ENCODE assay signal across 22 cellular contexts in the genomic region with DNA sequence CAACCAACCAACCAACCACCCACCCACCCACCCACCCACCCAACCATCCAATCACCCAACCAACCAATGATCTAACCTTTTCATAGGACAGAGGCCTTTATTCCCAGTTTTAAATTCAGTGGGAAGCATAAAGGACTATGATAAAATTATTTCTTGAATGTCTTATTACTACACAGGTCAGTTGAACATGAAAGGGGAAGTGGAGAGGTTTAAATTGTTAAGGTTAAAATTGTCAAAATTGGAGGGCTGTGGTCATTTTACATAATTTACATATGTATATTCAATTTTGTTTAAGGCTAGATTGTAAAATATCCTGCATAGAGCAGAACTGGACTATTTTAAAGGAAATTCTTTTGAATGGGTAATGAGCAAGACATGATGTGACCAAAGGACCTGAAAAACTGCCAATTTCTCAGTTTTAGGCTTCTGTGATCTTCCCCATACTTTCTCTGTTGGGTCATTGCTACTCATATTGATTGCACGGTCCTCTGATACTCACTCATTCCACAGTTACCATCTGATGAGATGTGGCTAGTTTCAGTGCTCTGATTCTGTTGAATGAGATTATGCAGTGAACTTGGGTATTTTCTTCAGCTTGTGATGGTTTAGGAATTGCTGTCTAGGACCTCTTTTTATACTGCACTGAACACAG.
A peak's percentile ranks its signal among the peaks of the same experiment; 100 is the strongest.
DNase-seq lines count a peak whose midpoint lies in the region; ATAC-seq, FAIRE-seq and TF ChIP-seq lines count a peak whose summit lies in the region.
"Had no signal": no experiment of that assay in that cellular context is flagged by ENCODE, and none has a peak within 500 bp of the region (broad histone marks: within the 10 kb centered on the region; RNA-seq: fewer than 3 reads in every experiment).

No MANE protein-coding gene starts in this region.

- no TSS peak for BruUV-seq in IMR-90 (replicated peaks; lab: Mats Ljungman, UMichigan)
- no TSS peak for BruUV-seq in MCF 10A (replicated peaks; lab: Mats Ljungman, UMichigan)

- DNase-seq in EH (ENCODE audit: low read depth) = peak; percentile 6
- DNase-seq in GM12891 (ENCODE audit: insufficient read length, low spot score) = no peak
- DNase-seq in IMR-90 = peak; percentile 24
- peak; percentile 55 to 83 for DNase-seq in foreskin fibroblast
- no peak for DNase-seq in MCF 10A (ENCODE audit: unreplicated experiment)
- DNase-seq in left ventricle myocardium inferior = no peak
- DNase-seq: adrenal gland; BE2C; Caco-2; dermis blood vessel endothelial cell; gastrocnemius medialis; kidney glomerular epithelial cell; naive B cell; NCI-H1048; PC-9; right cardiac atrium; SIG-M5; stimulated activated CD4-positive, alpha-beta T cell treated with anti-CD3 and anti-CD28 coated beads, Interleukin-15, amount 100 ng/mL, for 24 hours; tibial artery had no signal

- H3K4me3 ChIP-seq in IMR-90 (ENCODE audit: insufficient read depth, low read depth, low read length) (no peak overlapping the region), foreskin fibroblast (ENCODE audit: low read depth in 1 of 2, low read length in 2 of 2) (no peak overlapping the region), left ventricle myocardium inferior (no peak overlapping the region)
- H3K4me3 ChIP-seq: adrenal gland, gastrocnemius medialis, PC-9, tibial artery had no signal

- H3K4me1 ChIP-seq in IMR-90 (ENCODE audit: control insufficient read depth, insufficient read depth, low read length) (no peaks in the 10 kb centered on the region), left ventricle myocardium inferior (peaks cover 52% of the 10 kb centered on the region)
- H3K4me1 ChIP-seq: BE2C, Caco-2 had no signal

- no peak overlapping the region for H3K4me3 Mint-ChIP-seq in MCF 10A (ENCODE audit: unreplicated experiment)
- H3K4me3 Mint-ChIP-seq: memory B cell, naive B cell had no signal

- TF ChIP-seq RAD21 in IMR-90 (IDR thresholded peaks at IDR 0.05; ENCODE audit: low read length) = no peak

- H2BK120ac ChIP-seq in IMR-90 (ENCODE audit: low read depth, low read length) = no peak overlapping the region

- no peaks in the 10 kb centered on the region for H3K36me3 Mint-ChIP-seq in MCF 10A (ENCODE audit: insufficient read depth, unreplicated experiment)
- H3K36me3 Mint-ChIP-seq: memory B cell, naive B cell had no signal

- whole genome bisulfite sequencing in IMR-90 (ENCODE audit: extremely low coverage in 2 of 2, insufficient read length in 1 of 2), 2 experiments = no CpG with 5 or more reads among the region's 1 CpG

- H3K27me3 ChIP-seq in IMR-90 (ENCODE audit: control insufficient read depth, insufficient read depth, low read length) (no peaks in the 10 kb centered on the region), left ventricle myocardium inferior (ENCODE audit: low read depth) (no peaks in the 10 kb centered on the region)
- H3K27me3 ChIP-seq: adrenal gland, BE2C, gastrocnemius medialis, tibial artery had no signal

- no peak overlapping the region for H2AK9ac ChIP-seq in IMR-90 (replicated peaks; ENCODE audit: low read depth, low read length, poor library complexity)

- no peaks in the 10 kb centered on the region for H4K20me1 ChIP-seq in IMR-90 (ENCODE audit: insufficient read depth, low read length)

- no peak overlapping the region for H3K4me2 ChIP-seq in IMR-90 (ENCODE audit: low read depth, low read length)
- H3K4me2 ChIP-seq: PC-9 had no signal

- no peak overlapping the region for H3K27ac ChIP-seq in IMR-90 (ENCODE audit: insufficient read depth, low read length)
- no peak overlapping the region for H3K27ac ChIP-seq in left ventricle myocardium inferior (replicated peaks)
- H3K27ac ChIP-seq: adrenal gland, gastrocnemius medialis, PC-9, tibial artery had no signal

- TF ChIP-seq CTCF in IMR-90 (conservative IDR thresholded peaks at IDR 0.05; ENCODE audit: low read depth, low read length) (no peak), foreskin fibroblast (IDR thresholded peaks at IDR 0.05; ENCODE audit: low read depth, low read length) (no peak), MCF 10A (IDR thresholded peaks at IDR 0.05; ENCODE audit: unreplicated experiment) (no peak), left ventricle myocardium inferior (IDR thresholded peaks at IDR 0.05; ENCODE audit: borderline replicate concordance) (no peak)

- TF ChIP-seq POLR2A in GM12891 (IDR thresholded peaks at IDR 0.05; ENCODE audit: low read depth, low read length) = no peak
- no peak for TF ChIP-seq POLR2A in IMR-90 (IDR thresholded peaks at IDR 0.05; ENCODE audit: low read depth, low read length)

- H3K9me3 ChIP-seq in IMR-90 (ENCODE audit: control insufficient read depth, insufficient read depth, low read length) (no peaks in the 10 kb centered on the region), left ventricle myocardium inferior (replicated peaks) (no peaks in the 10 kb centered on the region)
- H3K9me3 ChIP-seq: adrenal gland, BE2C, Caco-2, gastrocnemius medialis, tibial artery had no signal

- H3K36me3 ChIP-seq in IMR-90 (ENCODE audit: control insufficient read depth, insufficient read depth, low read length) (no peaks in the 10 kb centered on the region), left ventricle myocardium inferior (no peaks in the 10 kb centered on the region)
- H3K36me3 ChIP-seq: adrenal gland, BE2C, gastrocnemius medialis, tibial artery had no signal

- H3K9me1 ChIP-seq in IMR-90 (ENCODE audit: insufficient read depth, low read length) = no peaks in the 10 kb centered on the region

- POLR2A ChIA-PET in IMR-90 (lab: Charles Lee; ENCODE audit: unreplicated experiment) (no interaction called here), MCF 10A (lab: Yijun Ruan, JAX) (no interaction called here)

- H2BK15ac ChIP-seq in IMR-90 (ENCODE audit: low read depth, low read length) = no peak overlapping the region

- H2BK20ac ChIP-seq in IMR-90 (ENCODE audit: low read depth, low read length) = no peak overlapping the region

- CTCF ChIA-PET in IMR-90 (lab: Yijun Ruan, JAX) (no interaction called here), MCF 10A (lab: Yijun Ruan, JAX) (interaction anchor here (1.0 kb wide), 1 partner anchor 365 kb away, joined by 4 read pairs; no protein-coding TSS in a partner anchor)

- no peak for FAIRE-seq in GM12891 (lab: Jason Lieb, UNC)

- no peaks in the 10 kb centered on the region for H3K9me3 Mint-ChIP-seq in MCF 10A (ENCODE audit: unreplicated experiment)
- H3K9me3 Mint-ChIP-seq: memory B cell had no signal

- H3K18ac ChIP-seq in IMR-90 (ENCODE audit: low read depth, low read length) = no peak overlapping the region

- H3K14ac ChIP-seq in IMR-90 (replicated peaks; ENCODE audit: low read depth, low read length) = no peak overlapping the region

- dilution Hi-C loops in IMR-90 (cut with HindIII; ENCODE audit: low sequenced_read_pairs, unreplicated experiment) = no loop called here

- no peak for ATAC-seq in IMR-90 (ENCODE audit: low read depth)
- ATAC-seq in GM21447 (IDR thresholded peaks at IDR 0.05; ENCODE audit: unreplicated experiment) = no peak
- ATAC-seq: gastrocnemius medialis, right cardiac atrium had no signal

- H3K4ac ChIP-seq in IMR-90 (ENCODE audit: low read depth, low read length) = no peak overlapping the region

- H2BK5ac ChIP-seq in IMR-90 (ENCODE audit: low read depth, low read length, poor library complexity, severe bottlenecking) = no peak overlapping the region

- no peak overlapping the region for H3K23ac ChIP-seq in IMR-90 (ENCODE audit: low read depth, low read length)

- in situ Hi-C loops in IMR-90 (cut with MboI; ENCODE audit: low sequenced_read_pairs) = no loop called here

- no peaks in the 10 kb centered on the region for H3K79me1 ChIP-seq in IMR-90 (ENCODE audit: low read depth in 1 of 2, low read length in 2 of 2)

- no peak overlapping the region for H4K5ac ChIP-seq in IMR-90 (ENCODE audit: low read depth, low read length)

- H3K9ac ChIP-seq in IMR-90 (ENCODE audit: low read depth, low read length) = no peak overlapping the region

- no peak overlapping the region for H3K27ac Mint-ChIP-seq in MCF 10A (ENCODE audit: low read depth, unreplicated experiment)
- H3K27ac Mint-ChIP-seq: activated T-helper 2 cell treated with anti-CD3 and anti-CD28 coated beads, Interferon-gamma antibody, Interleukin-2, Interleukin-4, amounts not matched to agents 10 μg/mL and 5 μg/mL and 100 μg/mL, durations not matched to agents 14 hours and 24 hours and 36 hours; memory B cell; naive B cell had no signal

- intact Hi-C loops in IMR-90 (cut with micrococcal nuclease) (no loop called here), MCF 10A (cut with micrococcal nuclease) (no loop called here), left ventricle myocardium inferior (cut with micrococcal nuclease) (no loop called here)

- no peak overlapping the region for H3K56ac ChIP-seq in IMR-90 (ENCODE audit: extremely low read depth, insufficient read depth, low read length)

- H4K91ac ChIP-seq in IMR-90 (ENCODE audit: insufficient read depth, low read depth, low read length) = no peak overlapping the region

- H3K4me1 Mint-ChIP-seq in MCF 10A (ENCODE audit: insufficient read depth, unreplicated experiment) = no peaks in the 10 kb centered on the region
- H3K4me1 Mint-ChIP-seq: memory B cell, naive B cell had no signal

- H2AFZ ChIP-seq in IMR-90 (replicated peaks; ENCODE audit: low read length, poor library complexity) = no peak overlapping the region
- H2AFZ ChIP-seq: PC-9 had no signal

- H4K8ac ChIP-seq in IMR-90 (ENCODE audit: low read depth in 2 of 2, low read length in 2 of 2) = no peak overlapping the region

- H3K27me3 Mint-ChIP-seq in MCF 10A (ENCODE audit: insufficient read depth, unreplicated experiment) = no peaks in the 10 kb centered on the region
- H3K27me3 Mint-ChIP-seq: memory B cell had no signal

- H2AK5ac ChIP-seq in IMR-90 (ENCODE audit: low read depth, low read length) = no peak overlapping the region

TF ChIP-seq in GM12891, 5 proteins besides CTCF, POLR2A, EP300 and RAD21:
- TF ChIP-seq POLR2AphosphoS5 (IDR thresholded peaks at IDR 0.05; ENCODE audit: low read depth, low read length) (no peak), PAX5 (IDR thresholded peaks at IDR 0.05; ENCODE audit: insufficient read depth, low read length, severe bottlenecking) (no peak), POU2F2 (IDR thresholded peaks at IDR 0.05; ENCODE audit: low read depth, low read length) (no peak), SPI1 (IDR thresholded peaks at IDR 0.05; ENCODE audit: low read depth, low read length) (peak; percentile 54; the same call in 1 of the 2 replicates)

TF ChIP-seq in IMR-90, 13 proteins besides CTCF, POLR2A, EP300 and RAD21 (continues in another document):
- TF ChIP-seq BHLHE40 (IDR thresholded peaks at IDR 0.05; ENCODE audit: low read depth, low read length) (no peak), MAZ (IDR thresholded peaks at IDR 0.05; ENCODE audit: borderline replicate concordance, low read depth, low read length) (no peak), RFX5 (IDR thresholded peaks at IDR 0.05; ENCODE audit: low read depth, low read length) (no peak)
- TF ChIP-seq, protein P1, sequence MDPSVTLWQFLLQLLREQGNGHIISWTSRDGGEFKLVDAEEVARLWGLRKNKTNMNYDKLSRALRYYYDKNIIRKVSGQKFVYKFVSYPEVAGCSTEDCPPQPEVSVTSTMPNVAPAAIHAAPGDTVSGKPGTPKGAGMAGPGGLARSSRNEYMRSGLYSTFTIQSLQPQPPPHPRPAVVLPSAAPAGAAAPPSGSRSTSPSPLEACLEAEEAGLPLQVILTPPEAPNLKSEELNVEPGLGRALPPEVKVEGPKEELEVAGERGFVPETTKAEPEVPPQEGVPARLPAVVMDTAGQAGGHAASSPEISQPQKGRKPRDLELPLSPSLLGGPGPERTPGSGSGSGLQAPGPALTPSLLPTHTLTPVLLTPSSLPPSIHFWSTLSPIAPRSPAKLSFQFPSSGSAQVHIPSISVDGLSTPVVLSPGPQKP (IDR thresholded peaks at IDR 0.05; ENCODE audit: borderline replicate concordance, low read depth, low read length) = no peak

Comparison
In these comparisons a context has a peak if more than half of its experiments do, and no peak if none do; other contexts are left out.
1. DNase-seq: peak in EH (single experiment), IMR-90 (single experiment) and foreskin fibroblast (2 of 2); none in GM12891 (single experiment), MCF 10A (single experiment) and left ventricle myocardium inferior (single experiment).